Comparison of ENCODE assay signal across 21 cellular contexts in genomic region chr14:88346048-88346639, GRCh38. TPM values are rescaled to one million over a fixed set of nuclear protein-coding genes. Genes with fewer than 3 reads are reported as not detected.
DNase-seq lines count a peak whose midpoint lies in the region; ATAC-seq, FAIRE-seq and TF ChIP-seq lines count a peak whose summit lies in the region.
"Had no signal": no experiment of that assay in that cellular context is flagged by ENCODE, and none has a peak within 500 bp of the region (broad histone marks: within the 10 kb centered on the region; RNA-seq: fewer than 3 reads in every experiment).

No MANE protein-coding gene starts in this region.

- no peaks in the 10 kb centered on the region for H3K4me1 ChIP-seq in BE2C

- TF ChIP-seq CTCF in AG09309 (IDR thresholded peaks at IDR 0.05; ENCODE audit: control insufficient read depth, insufficient read depth, low read depth, low read length, missing control alignments): no peak
- TF ChIP-seq CTCF in BE2C (IDR thresholded peaks at IDR 0.05; ENCODE audit: low read depth, low read length): no peak

- peak; percentile 37 for FAIRE-seq in endometrium (lab: Jason Lieb, UNC)
- FAIRE-seq: H54, keratinocyte had no signal

- no peak overlapping the region for H3K4me3 Mint-ChIP-seq in activated CD4-positive, alpha-beta T cell treated with anti-CD3 and anti-CD28 coated beads, Interleukin-2, amount 10 ng/mL, durations not matched to agents 7 days and 5 days
- H3K4me3 Mint-ChIP-seq: activated naive CD8-positive, alpha-beta T cell treated with anti-CD3 and anti-CD28 coated beads, Interleukin-2, amount 10 ng/mL, durations not matched to agents 7 days and 5 days; CD4-positive, alpha-beta memory T cell had no signal

- H3K4me3 ChIP-seq in AG09309 (ENCODE audit: control insufficient read depth, low read depth, low read length): no peak overlapping the region
- H3K4me3 ChIP-seq in BE2C (ENCODE audit: low read depth, low read length): no peak overlapping the region
- H3K4me3 ChIP-seq: coronary artery, lung, SK-N-MC had no signal

- no peak for ATAC-seq in GM21381 (IDR thresholded peaks at IDR 0.05; ENCODE audit: unreplicated experiment)
- ATAC-seq: right cardiac atrium had no signal

- H3K9me3 Mint-ChIP-seq in activated CD4-positive, alpha-beta T cell treated with anti-CD3 and anti-CD28 coated beads, Interleukin-2, amount 10 ng/mL, durations not matched to agents 7 days and 5 days: no peaks in the 10 kb centered on the region
- H3K9me3 Mint-ChIP-seq: activated naive CD8-positive, alpha-beta T cell treated with anti-CD3 and anti-CD28 coated beads, Interleukin-2, amount 10 ng/mL, durations not matched to agents 7 days and 5 days; CD4-positive, alpha-beta memory T cell had no signal

- H3K9me3 ChIP-seq in BE2C: no peaks in the 10 kb centered on the region

- no peaks in the 10 kb centered on the region for H3K27me3 ChIP-seq in BE2C

- H3K27me3 Mint-ChIP-seq in activated CD4-positive, alpha-beta T cell treated with anti-CD3 and anti-CD28 coated beads, Interleukin-2, amount 10 ng/mL, durations not matched to agents 7 days and 5 days: peaks cover 10% of the 10 kb centered on the region

- no peak overlapping the region for H3K27ac Mint-ChIP-seq in activated CD4-positive, alpha-beta T cell treated with anti-CD3 and anti-CD28 coated beads, Interleukin-2, amount 10 ng/mL, durations not matched to agents 7 days and 5 days
- H3K27ac Mint-ChIP-seq: activated naive CD8-positive, alpha-beta T cell treated with anti-CD3 and anti-CD28 coated beads, Interleukin-2, amount 10 ng/mL, durations not matched to agents 7 days and 5 days; CD4-positive, alpha-beta memory T cell had no signal

- H3K4me1 Mint-ChIP-seq in activated CD4-positive, alpha-beta T cell treated with anti-CD3 and anti-CD28 coated beads, Interleukin-2, amount 10 ng/mL, durations not matched to agents 7 days and 5 days: no peaks in the 10 kb centered on the region
- H3K4me1 Mint-ChIP-seq: activated naive CD8-positive, alpha-beta T cell treated with anti-CD3 and anti-CD28 coated beads, Interleukin-2, amount 10 ng/mL, durations not matched to agents 7 days and 5 days; CD4-positive, alpha-beta memory T cell had no signal

- POLR2A ChIA-PET in activated CD4-positive, alpha-beta T cell treated with anti-CD3 and anti-CD28 coated beads, Interleukin-2, amount 10 ng/mL, durations not matched to agents 7 days and 5 days (lab: Charles Lee): interaction anchor here (0.6 kb wide), 1 partner anchor 18 kb away, joined by 3 read pairs; no protein-coding TSS in a partner anchor

- DNase-seq in AG09309 (ENCODE audit: low read depth): peak; percentile 32
- DNase-seq in GM04504 (ENCODE audit: low read depth): peak; percentile 46
- peak; percentile 31 for DNase-seq in NCI-H345 (lab: John Stamatoyannopoulos, UW)
- DNase-seq in BE2C: no peak
- no peak for DNase-seq in cerebellum (ENCODE audit: low spot score)
- no peak for DNase-seq in activated CD4-positive, alpha-beta T cell treated with anti-CD3 and anti-CD28 coated beads, Interleukin-2, amount 10 ng/mL, durations not matched to agents 7 days and 5 days
- DNase-seq: activated CD8-positive, alpha-beta memory T cell treated with anti-CD3 and anti-CD28 coated beads for 24 hours; activated naive CD8-positive, alpha-beta T cell treated with anti-CD3 and anti-CD28 coated beads, Interleukin-2, amount 10 ng/mL, durations not matched to agents 7 days and 5 days; CD4-positive, alpha-beta memory T cell; NCI-H2029 treated with DMSO at 0.1 percent for 48 hours; NCI-H524 treated with DMSO at 0.1 percent for 48 hours; nucleus accumbens; right cardiac atrium; T-helper 9 cell had no signal

- CTCF ChIA-PET in activated CD4-positive, alpha-beta T cell treated with anti-CD3 and anti-CD28 coated beads, Interleukin-2, amount 10 ng/mL, durations not matched to agents 7 days and 5 days (lab: Charles Lee): no interaction called here

- H3K36me3 ChIP-seq in BE2C: no peaks in the 10 kb centered on the region

- H3K36me3 Mint-ChIP-seq in activated CD4-positive, alpha-beta T cell treated with anti-CD3 and anti-CD28 coated beads, Interleukin-2, amount 10 ng/mL, durations not matched to agents 7 days and 5 days (ENCODE audit: low read depth): no peaks in the 10 kb centered on the region
- H3K36me3 Mint-ChIP-seq: activated naive CD8-positive, alpha-beta T cell treated with anti-CD3 and anti-CD28 coated beads, Interleukin-2, amount 10 ng/mL, durations not matched to agents 7 days and 5 days; CD4-positive, alpha-beta memory T cell had no signal

RNA-seq across cellular contexts. Expression of gene KCNK10, which starts 23.1 kb away (rescaled TPM):
- polyA plus RNA-seq in BE2C (2012; ENCODE audit: insufficient read depth, insufficient read length, low read depth): 0.31 TPM
- 23.4 TPM for total RNA-seq in cerebellum
- total RNA-seq in activated CD4-positive, alpha-beta T cell treated with anti-CD3 and anti-CD28 coated beads, Interleukin-2, amount 10 ng/mL, durations not matched to agents 7 days and 5 days: not detected
- total RNA-seq: activated naive CD8-positive, alpha-beta T cell treated with anti-CD3 and anti-CD28 coated beads, Interleukin-2, amount 10 ng/mL, durations not matched to agents 7 days and 5 days; CD4-positive, alpha-beta memory T cell; lung; right cardiac atrium had no signal
- polyA plus RNA-seq: CD4-positive, alpha-beta memory T cell; right cardiac atrium had no signal

RNA-seq across cellular contexts. Expression of gene SPATA7, which starts 39.3 kb away (rescaled TPM):
- 8.1 TPM for polyA plus RNA-seq in BE2C (2012; ENCODE audit: insufficient read depth, insufficient read length, low read depth)
- 71.0 TPM for total RNA-seq in cerebellum
- 1 to 10 TPM; 3.3 to 4.4 TPM for total RNA-seq in activated CD4-positive, alpha-beta T cell treated with anti-CD3 and anti-CD28 coated beads, Interleukin-2, amount 10 ng/mL, durations not matched to agents 7 days and 5 days

Comparison
In these comparisons a context has a peak if more than half of its experiments do, and no peak if none do; other contexts are left out.
1. DNase-seq: peak in AG09309 (single experiment), GM04504 (single experiment) and NCI-H345 (single experiment); none in BE2C (single experiment), cerebellum (single experiment) and activated CD4-positive, alpha-beta T cell treated with anti-CD3 and anti-CD28 coated beads, Interleukin-2, amount 10 ng/mL, durations not matched to agents 7 days and 5 days (single experiment).
2. RNA of gene KCNK10, which starts 23.1 kb away (total RNA-seq): 23.4 TPM in cerebellum (single experiment); not detected in activated CD4-positive, alpha-beta T cell treated with anti-CD3 and anti-CD28 coated beads, Interleukin-2, amount 10 ng/mL, durations not matched to agents 7 days and 5 days; every median in the first group is over 10 times any median in the second.
3. RNA of gene SPATA7, which starts 39.3 kb away (total RNA-seq): 71.0 TPM in cerebellum (single experiment); 3.3 to 4.4 TPM in activated CD4-positive, alpha-beta T cell treated with anti-CD3 and anti-CD28 coated beads, Interleukin-2, amount 10 ng/mL, durations not matched to agents 7 days and 5 days; every median in the first group is over 10 times any median in the second.